In the genomic region with DNA sequence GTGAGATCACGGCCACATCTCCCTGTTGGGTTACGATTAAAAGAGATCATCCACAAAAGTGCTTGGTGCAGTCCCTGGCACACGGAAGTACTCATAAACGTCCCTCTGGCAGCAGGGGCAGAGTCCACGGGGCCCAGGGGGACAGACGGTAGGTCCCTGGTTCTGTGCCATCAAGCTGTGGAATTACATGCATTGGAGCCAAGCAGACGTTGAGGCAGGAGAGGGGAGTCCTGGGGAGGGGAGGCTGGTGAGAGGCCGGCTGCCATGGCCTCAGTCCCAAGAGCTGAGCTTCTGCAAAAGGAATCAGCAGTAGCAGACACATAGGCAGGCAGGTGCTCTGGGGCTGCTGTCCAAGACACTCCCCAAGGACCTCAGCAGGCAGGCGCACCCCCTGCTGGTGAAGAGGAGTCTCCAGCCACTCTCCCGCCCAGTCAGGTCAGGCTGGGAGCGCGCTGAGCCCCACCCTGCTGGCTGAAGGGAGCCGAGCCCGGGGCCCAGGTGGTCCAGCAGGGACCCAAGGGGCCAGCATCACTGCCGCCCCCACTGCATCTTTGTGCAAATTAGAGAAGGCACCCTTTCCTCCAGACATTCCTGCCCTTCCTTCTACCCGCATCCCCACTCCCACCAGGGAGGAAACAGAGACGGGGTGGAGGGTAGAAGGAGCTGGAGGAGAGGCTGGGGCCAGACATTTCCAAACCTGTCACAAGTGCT, we compare ENCODE assay signal across 8 cellular contexts.
DNase-seq lines count a peak whose midpoint lies in the region; ATAC-seq lines count a peak whose summit lies in the region.

No MANE protein-coding gene starts in this region.

- H3K36me3 ChIP-seq in HAP-1 (replicated peaks), result no peaks in the 10 kb centered on the region

- no peaks in the 10 kb centered on the region for H3K9me3 ChIP-seq in HAP-1

- in situ Hi-C loops in HAP-1 (cut with MboI; ENCODE audit: low sequenced_read_pairs), result no loop called here

- H3K4me1 ChIP-seq in HAP-1, result no peaks in the 10 kb centered on the region

- ATAC-seq in GM18502 (IDR thresholded peaks at IDR 0.05; ENCODE audit: poor library complexity, unreplicated experiment), result no peak

- peaks cover 13% of the 10 kb centered on the region; the same call in 1 of the 2 replicates for H3K27me3 ChIP-seq in HAP-1 (ENCODE audit: low read depth)

- DNase-seq in D341Med (ENCODE audit: low spot score) (peak; percentile 85), HAP-1 (ENCODE audit: low spot score in 2 of 2) (peak; percentile 47 to 85), NOMO-1 treated with DMSO at 0.1 percent for 48 hours (lab: John Stamatoyannopoulos, UW; ENCODE audit: unreplicated experiment) (peak; percentile 86), hepatic stellate cell (ENCODE audit: low spot score) (peak; percentile 63), putamen (ENCODE audit: low spot score) (no peak)
- peak; percentile 16 for DNase-seq in activated effector memory CD4-positive, alpha-beta T cell treated with Interleukin-2 at 50 U/mL for 16 hours
- DNase-seq in stimulated activated CD4-positive, alpha-beta T cell treated with anti-CD3 and anti-CD28 coated beads, Interleukin-2, amount 100 ng/mL, for 48 hours, result peak; percentile 37 to 52

- H3K4me3 ChIP-seq in HAP-1, result no peak overlapping the region
